Comparison of ENCODE assay signal across 8 cellular contexts in the genomic region with DNA sequence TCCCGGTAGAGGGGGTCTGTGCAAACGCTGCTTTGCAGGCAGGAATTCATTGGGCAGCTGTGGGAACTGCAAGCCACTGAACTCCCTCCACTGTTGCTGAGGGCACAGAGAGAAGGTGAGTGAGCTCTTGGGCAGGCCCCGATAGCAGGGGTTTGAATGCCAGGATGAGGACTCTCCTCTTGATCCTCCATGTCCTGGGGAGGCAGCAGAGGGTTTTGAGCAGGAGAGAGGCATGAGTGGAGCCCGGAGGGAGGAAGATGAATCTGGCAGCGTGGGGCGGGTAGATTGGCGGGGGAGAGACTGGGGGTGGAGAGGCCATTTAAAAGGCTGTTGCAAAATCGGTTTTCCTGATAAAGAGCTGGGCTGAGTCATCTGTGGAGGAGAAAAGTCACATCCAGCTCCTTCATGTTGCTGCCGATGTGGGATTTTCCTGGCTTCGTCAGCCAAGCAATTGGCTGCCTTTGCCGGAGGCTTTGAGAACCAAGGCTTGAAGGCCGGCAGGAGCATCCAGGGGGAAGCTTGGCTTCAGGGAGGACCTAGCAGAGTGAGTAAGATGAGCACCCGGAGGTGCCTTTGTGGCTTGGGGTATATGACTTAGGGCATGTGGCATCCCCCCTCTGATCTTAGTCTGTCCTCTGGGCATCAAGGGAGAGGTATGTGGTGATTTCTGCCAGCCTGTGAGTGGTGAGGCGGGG. TPM values are rescaled to one million over a fixed set of nuclear protein-coding genes. Genes with fewer than 3 reads are reported as not detected.
DNase-seq lines count a peak whose midpoint lies in the region; ATAC-seq and TF ChIP-seq lines count a peak whose summit lies in the region.
"Had no signal": no experiment of that assay in that cellular context is flagged by ENCODE, and none has a peak within 500 bp of the region (broad histone marks: within the 10 kb centered on the region; RNA-seq: fewer than 3 reads in every experiment).

TSS of gene SYNPO (plus strand) at position 350 of the 695 bp plus-strand sequence. CDS start 7,616 bp downstream, outside the sequence.

- H2AFZ ChIP-seq in mammary epithelial cell (ENCODE audit: low read depth, low read length), result peak within 1 kb of the TSS; percentile 42

- no peak for TF ChIP-seq CTCF in mammary epithelial cell (conservative IDR thresholded peaks at IDR 0.05 in 1 of 2, IDR thresholded peaks at IDR 0.05 in 1 of 2; ENCODE audit: extremely low read depth in 1 of 2, insufficient read depth in 1 of 2, low read depth in 1 of 2, low read length in 2 of 2)
- TF ChIP-seq CTCF in right lobe of liver (IDR thresholded peaks at IDR 0.05), result no peak
- TF ChIP-seq CTCF in thyroid gland (IDR thresholded peaks at IDR 0.05), result no peak

- H3K4me3 ChIP-seq in mammary epithelial cell (replicated peaks in 1 of 3; ENCODE audit: insufficient read depth in 1 of 3, low read depth in 2 of 3, low read length in 3 of 3) (peak within 1 kb of the TSS in 1 of 3 experiments; percentile 23), right lobe of liver (peak within 1 kb of the TSS; percentile 51 to 83 (median 63)), thyroid gland (replicated peaks in 1 of 3) (no peak within 1 kb of the TSS)

- no peak within 1 kb of the TSS for H3K27ac Mint-ChIP-seq in activated CD8-positive, alpha-beta memory T cell treated with anti-CD3 and anti-CD28 coated beads, Interleukin-2, amount 10 ng/mL, durations not matched to agents 7 days and 5 days

- in situ Hi-C loops in KBM-7 (cut with MboI; ENCODE audit: low pct_unique_long_range_greater_than_20kb, low sequenced_read_pairs) (no loop called here), mammary epithelial cell (cut with MboI; ENCODE audit: low sequenced_read_pairs in 2 of 2) (loop anchor here in 1 of 2 donors (5.0 kb wide), 1 partner anchor 78 kb away; no protein-coding TSS in a partner anchor)

- no peak within 1 kb of the TSS for H3K9ac ChIP-seq in mammary epithelial cell (ENCODE audit: insufficient read depth, low read length)

- H3K9me3 Mint-ChIP-seq in activated CD8-positive, alpha-beta memory T cell treated with anti-CD3 and anti-CD28 coated beads, Interleukin-2, amount 10 ng/mL, durations not matched to agents 7 days and 5 days (ENCODE audit: low read depth), result no peaks in the 10 kb centered on the region

- H3K27me3 ChIP-seq in mammary epithelial cell (ENCODE audit: insufficient read depth, low read length) (no peaks in the 10 kb centered on the region), right lobe of liver (no peaks in the 10 kb centered on the region), thyroid gland (no peaks in the 10 kb centered on the region)

- peaks cover 30% of the 10 kb centered on the region for H3K27me3 Mint-ChIP-seq in activated CD8-positive, alpha-beta memory T cell treated with anti-CD3 and anti-CD28 coated beads, Interleukin-2, amount 10 ng/mL, durations not matched to agents 7 days and 5 days

- peak; percentile 60 for TF ChIP-seq POLR2A in right lobe of liver (IDR thresholded peaks at IDR 0.05)
- no peak for TF ChIP-seq POLR2A in thyroid gland (IDR thresholded peaks at IDR 0.05)

- H3K4me3 Mint-ChIP-seq in activated CD8-positive, alpha-beta memory T cell treated with anti-CD3 and anti-CD28 coated beads, Interleukin-2, amount 10 ng/mL, durations not matched to agents 7 days and 5 days, result no peak within 1 kb of the TSS

- no peaks in the 10 kb centered on the region for H4K20me1 ChIP-seq in mammary epithelial cell (ENCODE audit: insufficient read depth, low read length)

- H3K9me3 ChIP-seq in mammary epithelial cell (replicated peaks; ENCODE audit: insufficient read depth, low read length) (no peaks in the 10 kb centered on the region), right lobe of liver (no peaks in the 10 kb centered on the region), thyroid gland (no peaks in the 10 kb centered on the region)

- no peaks in the 10 kb centered on the region for H3K4me1 Mint-ChIP-seq in activated CD8-positive, alpha-beta memory T cell treated with anti-CD3 and anti-CD28 coated beads, Interleukin-2, amount 10 ng/mL, durations not matched to agents 7 days and 5 days

- CTCF ChIA-PET in mammary epithelial cell (lab: Charles Lee; ENCODE audit: low non-redundant PET), result no interaction called here
- CTCF ChIA-PET in activated CD8-positive, alpha-beta memory T cell treated with anti-CD3 and anti-CD28 coated beads, Interleukin-2, amount 10 ng/mL, durations not matched to agents 7 days and 5 days (lab: Charles Lee), result no interaction called here

- intact Hi-C loops in mammary epithelial cell (cut with micrococcal nuclease) (loop anchor here (2.0 to 5.0 kb wide), 2 partner anchors 42 to 62 kb away; partner anchors contain the start of gene RBM22), right lobe of liver (cut with DNase I) (loop anchor here in 1 of 2 donors (10.0 kb wide), 1 partner anchor 54 kb away; no protein-coding TSS in a partner anchor), thyroid gland (cut with DNase I) (no loop called here)

- DNase-seq in KBM-7 (peak; percentile 62), mammary epithelial cell (peak; percentile 97), right lobe of liver (peak; percentile 75 to 83 (median 80)), thyroid gland (peak; percentile 26 to 29), NCI-H1694 (lab: John Stamatoyannopoulos, UW) (no peak)
- no peak for DNase-seq in activated CD8-positive, alpha-beta memory T cell treated with anti-CD3 and anti-CD28 coated beads, Interleukin-2, amount 10 ng/mL, durations not matched to agents 7 days and 5 days

- H3K27ac ChIP-seq in mammary epithelial cell (ENCODE audit: insufficient read depth, low read depth, low read length) (peak within 1 kb of the TSS; percentile 49), right lobe of liver (peak within 1 kb of the TSS; percentile 68 to 91 (median 91)), thyroid gland (peak within 1 kb of the TSS; percentile 66 to 87 (median 78))
- H3K27ac ChIP-seq: VCaP had no signal

- no peaks in the 10 kb centered on the region for H3K36me3 ChIP-seq in mammary epithelial cell (ENCODE audit: insufficient read depth, low read length)
- H3K36me3 ChIP-seq in right lobe of liver, result no peaks in the 10 kb centered on the region
- no peaks in the 10 kb centered on the region for H3K36me3 ChIP-seq in thyroid gland

- H3K79me2 ChIP-seq in mammary epithelial cell (ENCODE audit: insufficient read depth, low read length), result no peaks in the 10 kb centered on the region

- WGBS in mammary epithelial cell (ENCODE audit: low coverage, missing lambda C conversion rate), result 11% methylated on average over 10 of the region's 14 CpGs
- WGBS in right lobe of liver (ENCODE audit: insufficient coverage, low coverage, low lambda C conversion rate, missing lambda C conversion rate), result 9% methylated on average over 14 of the region's 14 CpGs
- WGBS in thyroid gland, 2 donors, result 63 to 71% methylated on average over 13 to 14 of the region's 14 CpGs

- H3K4me2 ChIP-seq in mammary epithelial cell (ENCODE audit: insufficient read depth, low read depth, low read length), result peak within 1 kb of the TSS; percentile 51

- H3K4me1 ChIP-seq in mammary epithelial cell (ENCODE audit: insufficient read depth, low read length), result peaks cover 81% of the 10 kb centered on the region
- H3K4me1 ChIP-seq in right lobe of liver, result peaks cover 0 to 83% (median 42%) of the 10 kb centered on the region in 4 donors
- peaks cover 48 to 91% of the 10 kb centered on the region in 2 donors for H3K4me1 ChIP-seq in thyroid gland

- dilution Hi-C loops in mammary epithelial cell (cut with HindIII; ENCODE audit: low sequenced_read_pairs), result loop anchor here (5.0 kb wide), 1 partner anchor 33 kb away; no protein-coding TSS in a partner anchor

- ATAC-seq in right lobe of liver (peak; percentile 50 to 64 (median 56)), GM18873 (IDR thresholded peaks at IDR 0.05; ENCODE audit: low FRiP score, unreplicated experiment) (no peak)
- ATAC-seq in activated CD8-positive, alpha-beta memory T cell treated with anti-CD3 and anti-CD28 coated beads, Interleukin-2, amount 10 ng/mL, durations not matched to agents 7 days and 5 days, result no peak

- no peaks in the 10 kb centered on the region for H3K36me3 Mint-ChIP-seq in activated CD8-positive, alpha-beta memory T cell treated with anti-CD3 and anti-CD28 coated beads, Interleukin-2, amount 10 ng/mL, durations not matched to agents 7 days and 5 days

- BruUV-seq in mammary epithelial cell (replicated peaks; lab: Mats Ljungman, UMichigan), result no TSS peak

RNA-seq across cellular contexts. Expression of gene SYNPO, which starts in this region (rescaled TPM):
- total RNA-seq in mammary epithelial cell, result 1 to 10 TPM; 1.3 to 5.3 TPM
- 2.6 TPM for polyA plus RNA-seq in mammary epithelial cell
- polyA minus RNA-seq in mammary epithelial cell, result 23.9 TPM
- 10 to 100 TPM; 23.4 to 51.8 (median 35.6) TPM for total RNA-seq in right lobe of liver
- total RNA-seq in thyroid gland, result 10 to 100 TPM in 3 of 4 donors, 1 to 10 TPM in 1; 8.8 to 19.3 (median 14.1) TPM
- under 1 TPM; 0.05 to 0.09 TPM for total RNA-seq in activated CD8-positive, alpha-beta memory T cell treated with anti-CD3 and anti-CD28 coated beads, Interleukin-2, amount 10 ng/mL, durations not matched to agents 7 days and 5 days

Comparison
In these comparisons a context has a peak if more than half of its experiments do, and no peak if none do; other contexts are left out.
1. DNase-seq: peak in KBM-7 (single experiment), mammary epithelial cell (single experiment), right lobe of liver (3 of 3) and thyroid gland (2 of 2); none in activated CD8-positive, alpha-beta memory T cell treated with anti-CD3 and anti-CD28 coated beads, Interleukin-2, amount 10 ng/mL, durations not matched to agents 7 days and 5 days (single experiment) and NCI-H1694 (single experiment).
2. H3K4me3 ChIP-seq: peak in right lobe of liver (3 of 3); none in thyroid gland (0 of 3).
3. ATAC-seq: peak in right lobe of liver (4 of 4); none in activated CD8-positive, alpha-beta memory T cell treated with anti-CD3 and anti-CD28 coated beads, Interleukin-2, amount 10 ng/mL, durations not matched to agents 7 days and 5 days (single experiment) and GM18873 (single experiment).
4. Peak in every context shown above with its lines, with median percentiles within 50 percentile points of each other: H3K27ac ChIP-seq.